ENCODE assay signal across 28 cellular contexts in the genomic region with DNA sequence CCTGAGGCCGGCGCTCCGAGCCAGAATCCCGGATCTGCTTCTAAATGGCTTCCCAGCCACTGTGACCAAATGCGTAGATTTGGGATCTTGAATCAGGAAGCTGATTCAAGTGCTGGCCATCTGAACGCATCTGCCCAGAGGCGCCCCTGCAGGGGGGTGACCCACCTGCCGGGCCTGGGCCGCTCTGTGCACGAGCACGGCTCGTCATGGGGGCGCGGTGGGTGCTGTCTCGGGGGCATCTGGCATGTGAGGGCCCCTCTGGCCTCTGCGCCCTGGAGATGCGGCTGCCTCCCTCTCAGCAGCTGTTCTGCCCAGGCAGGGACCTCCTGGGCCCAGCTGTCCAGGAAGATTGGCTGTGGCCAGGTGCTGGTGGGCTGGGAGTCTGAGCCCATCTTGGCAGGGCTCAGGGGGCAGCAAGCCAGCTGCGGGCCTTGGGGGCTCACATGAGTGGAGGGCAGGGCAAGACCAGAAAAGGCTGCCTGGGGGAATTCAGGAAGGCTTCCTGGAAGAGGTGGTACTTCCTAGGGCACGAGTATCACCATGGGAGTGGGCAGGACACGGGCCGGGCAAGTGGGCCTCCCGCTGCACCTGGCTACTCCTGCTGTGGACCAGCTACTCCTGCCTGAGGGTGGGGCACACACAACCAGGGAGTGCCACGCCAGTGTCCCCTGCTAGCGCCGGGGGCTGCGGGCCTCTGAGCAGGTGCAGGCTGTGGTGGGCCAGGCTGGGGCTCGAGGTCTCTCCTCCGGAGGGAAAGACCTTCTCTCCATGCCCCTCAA. TPM values are rescaled to one million over a fixed set of nuclear protein-coding genes. Genes with fewer than 3 reads are reported as not detected.
A peak's percentile ranks its signal among the peaks of the same experiment; 100 is the strongest.
DNase-seq lines count a peak whose midpoint lies in the region; ATAC-seq and TF ChIP-seq lines count a peak whose summit lies in the region.
"Had no signal": no experiment of that assay in that cellular context is flagged by ENCODE, and none has a peak within 500 bp of the region (broad histone marks: within the 10 kb centered on the region; RNA-seq: fewer than 3 reads in every experiment).

No MANE protein-coding gene starts in this region.

- POLR2A ChIA-PET in activated CD8-positive, alpha-beta T cell treated with anti-CD3 and anti-CD28 coated beads, Interleukin-2, amount 10 ng/mL, durations not matched to agents 7 days and 5 days (lab: Charles Lee), result interaction anchor here (0.6 to 1.3 kb wide), 2 partner anchors 23 to 75 kb away, joined by 3 to 7 read pairs; no protein-coding TSS in a partner anchor
- POLR2A ChIA-PET in activated CD8-positive, alpha-beta T cell treated with anti-CD3 and anti-CD28 coated beads for 36 hours (lab: Charles Lee), result interaction anchor here (1.6 kb wide), 1 partner anchor 55 kb away, joined by 3 read pairs; the partner anchor contains the start of gene TNFRSF14

- no peaks in the 10 kb centered on the region for H3K9me3 ChIP-seq in WERI-Rb-1 (ENCODE audit: severe bottlenecking)
- H3K9me3 ChIP-seq: Caco-2, HAP-1 had no signal

- CTCF ChIA-PET in activated CD8-positive, alpha-beta T cell treated with anti-CD3 and anti-CD28 coated beads, Interleukin-2, amount 10 ng/mL, durations not matched to agents 7 days and 5 days (lab: Charles Lee), result interaction anchor here (1.1 kb wide), 1 partner anchor 12 kb away, joined by 3 read pairs; no protein-coding TSS in a partner anchor
- CTCF ChIA-PET in activated CD8-positive, alpha-beta T cell treated with anti-CD3 and anti-CD28 coated beads for 36 hours (lab: Charles Lee), result no interaction called here

- H3K36me3 ChIP-seq in H7 (replicated peaks; ENCODE audit: control insufficient read depth, insufficient read depth, low read length) (no peaks in the 10 kb centered on the region), WERI-Rb-1 (peaks cover 80% of the 10 kb centered on the region)
- H3K36me3 ChIP-seq: HAP-1 had no signal

- H3K27ac ChIP-seq in WERI-Rb-1, result peak overlapping the region; percentile 32
- H3K27ac ChIP-seq: C4-2B, SK-N-MC had no signal

- no peak overlapping the region for H3K4me3 Mint-ChIP-seq in activated CD8-positive, alpha-beta T cell treated with anti-CD3 and anti-CD28 coated beads, Interleukin-2, amount 10 ng/mL, durations not matched to agents 7 days and 5 days
- H3K4me3 Mint-ChIP-seq in activated CD8-positive, alpha-beta T cell treated with anti-CD3 and anti-CD28 coated beads for 36 hours, result no peak overlapping the region
- H3K4me3 Mint-ChIP-seq in stimulated activated effector memory CD8-positive, alpha-beta T cell treated with anti-CD3 and anti-CD28 coated beads, Interleukin-12 subunit alpha, Interleukin-12 subunit beta, amount 100 ng/mL, for 72 hours, result no peak overlapping the region
- H3K4me3 Mint-ChIP-seq: CD8-positive, alpha-beta T cell; GM23338 had no signal

- no peak for TF ChIP-seq CTCF in activated CD8-positive, alpha-beta T cell treated with anti-CD3 and anti-CD28 coated beads for 36 hours (IDR thresholded peaks at IDR 0.05)
- TF ChIP-seq CTCF in WERI-Rb-1 (IDR thresholded peaks at IDR 0.05; ENCODE audit: low read depth, low read length), result no peak

- no peaks in the 10 kb centered on the region for H3K27me3 Mint-ChIP-seq in activated CD8-positive, alpha-beta T cell treated with anti-CD3 and anti-CD28 coated beads, Interleukin-2, amount 10 ng/mL, durations not matched to agents 7 days and 5 days (ENCODE audit: low read depth)
- no peaks in the 10 kb centered on the region for H3K27me3 Mint-ChIP-seq in activated CD8-positive, alpha-beta T cell treated with anti-CD3 and anti-CD28 coated beads for 36 hours

- peaks cover 29% of the 10 kb centered on the region for H3K4me1 Mint-ChIP-seq in activated CD8-positive, alpha-beta T cell treated with anti-CD3 and anti-CD28 coated beads, Interleukin-2, amount 10 ng/mL, durations not matched to agents 7 days and 5 days (ENCODE audit: low read depth)
- H3K4me1 Mint-ChIP-seq in activated CD8-positive, alpha-beta T cell treated with anti-CD3 and anti-CD28 coated beads for 36 hours (ENCODE audit: low read depth), result peaks cover 26% of the 10 kb centered on the region
- peaks cover 25% of the 10 kb centered on the region for H3K4me1 Mint-ChIP-seq in stimulated activated effector memory CD8-positive, alpha-beta T cell treated with anti-CD3 and anti-CD28 coated beads, Interleukin-12 subunit alpha, Interleukin-12 subunit beta, amount 100 ng/mL, for 72 hours
- H3K4me1 Mint-ChIP-seq: GM23338 had no signal

- H3K27me3 ChIP-seq in H7 (ENCODE audit: control insufficient read depth, insufficient read depth, low read length) (no peaks in the 10 kb centered on the region), WERI-Rb-1 (ENCODE audit: insufficient read depth, low read depth, severe bottlenecking) (no peaks in the 10 kb centered on the region)

- H3K36me3 Mint-ChIP-seq in activated CD8-positive, alpha-beta T cell treated with anti-CD3 and anti-CD28 coated beads, Interleukin-2, amount 10 ng/mL, durations not matched to agents 7 days and 5 days (ENCODE audit: low read depth), result no peaks in the 10 kb centered on the region
- H3K36me3 Mint-ChIP-seq in activated CD8-positive, alpha-beta T cell treated with anti-CD3 and anti-CD28 coated beads for 36 hours (ENCODE audit: low read depth), result no peaks in the 10 kb centered on the region
- H3K36me3 Mint-ChIP-seq in stimulated activated effector memory CD8-positive, alpha-beta T cell treated with anti-CD3 and anti-CD28 coated beads, Interleukin-12 subunit alpha, Interleukin-12 subunit beta, amount 100 ng/mL, for 72 hours, result peaks cover 13% of the 10 kb centered on the region
- H3K36me3 Mint-ChIP-seq: CD8-positive, alpha-beta T cell had no signal

- H3K4me3 ChIP-seq in H7 (ENCODE audit: insufficient read depth, low read depth, low read length), result no peak overlapping the region
- no peak overlapping the region for H3K4me3 ChIP-seq in WERI-Rb-1 (ENCODE audit: low read depth, low read length)
- H3K4me3 ChIP-seq: GM12878, GM23338, HAP-1, SK-N-MC had no signal

- intact Hi-C loops in activated CD8-positive, alpha-beta T cell treated with anti-CD3 and anti-CD28 coated beads for 36 hours (cut with micrococcal nuclease), result no loop called here

- DNase-seq in activated CD8-positive, alpha-beta T cell treated with anti-CD3 and anti-CD28 coated beads, Interleukin-2, amount 10 ng/mL, durations not matched to agents 7 days and 5 days, result no peak
- no peak for DNase-seq in activated CD8-positive, alpha-beta T cell treated with anti-CD3 and anti-CD28 coated beads for 36 hours
- DNase-seq in H7, result peak; percentile 73
- DNase-seq in WERI-Rb-1, result no peak
- DNase-seq in stimulated activated effector memory CD8-positive, alpha-beta T cell treated with anti-CD3 and anti-CD28 coated beads, Interleukin-12 subunit alpha, Interleukin-12 subunit beta, amount 100 ng/mL, for 72 hours (ENCODE audit: low spot score in 2 of 2), result no peak
- DNase-seq in NCI-H2029 treated with DMSO at 0.1 percent for 48 hours (lab: John Stamatoyannopoulos, UW), result no peak
- DNase-seq in activated naive CD4-positive, alpha-beta T cell treated with anti-CD3 and anti-CD28 coated beads, Interleukin-2, amount 50 U/mL, for 16 hours, result no peak
- DNase-seq: Caco-2; CD8-positive, alpha-beta T cell; DMS79; EL; GDM1; Kasumi-1; NCI-H1105 treated with DMSO at 0.1 percent for 48 hours; NCI-H146; NCI-H1930; NCI-H446 treated with DMSO at 0.1 percent for 48 hours; NCI-H69; SHP77 treated with DMSO at 0.1 percent for 48 hours had no signal

- no peak for ATAC-seq in activated CD8-positive, alpha-beta T cell treated with anti-CD3 and anti-CD28 coated beads, Interleukin-2, amount 10 ng/mL, durations not matched to agents 7 days and 5 days
- no peak for ATAC-seq in activated CD8-positive, alpha-beta T cell treated with anti-CD3 and anti-CD28 coated beads for 36 hours
- no peak for ATAC-seq in stimulated activated effector memory CD8-positive, alpha-beta T cell treated with anti-CD3 and anti-CD28 coated beads, Interleukin-12 subunit alpha, Interleukin-12 subunit beta, amount 100 ng/mL, for 72 hours
- ATAC-seq: CD8-positive, alpha-beta T cell; GM23338; Panc1 had no signal

- H3K9me3 Mint-ChIP-seq in activated CD8-positive, alpha-beta T cell treated with anti-CD3 and anti-CD28 coated beads, Interleukin-2, amount 10 ng/mL, durations not matched to agents 7 days and 5 days (ENCODE audit: insufficient read depth), result no peaks in the 10 kb centered on the region
- H3K9me3 Mint-ChIP-seq in activated CD8-positive, alpha-beta T cell treated with anti-CD3 and anti-CD28 coated beads for 36 hours, result no peaks in the 10 kb centered on the region
- H3K9me3 Mint-ChIP-seq in stimulated activated effector memory CD8-positive, alpha-beta T cell treated with anti-CD3 and anti-CD28 coated beads, Interleukin-12 subunit alpha, Interleukin-12 subunit beta, amount 100 ng/mL, for 72 hours, result no peaks in the 10 kb centered on the region
- H3K9me3 Mint-ChIP-seq: CD8-positive, alpha-beta T cell; GM23338 had no signal

- H3K27ac Mint-ChIP-seq in activated CD8-positive, alpha-beta T cell treated with anti-CD3 and anti-CD28 coated beads, Interleukin-2, amount 10 ng/mL, durations not matched to agents 7 days and 5 days, result peak overlapping the region; percentile 46
- no peak overlapping the region for H3K27ac Mint-ChIP-seq in activated CD8-positive, alpha-beta T cell treated with anti-CD3 and anti-CD28 coated beads for 36 hours
- H3K27ac Mint-ChIP-seq in stimulated activated effector memory CD8-positive, alpha-beta T cell treated with anti-CD3 and anti-CD28 coated beads, Interleukin-12 subunit alpha, Interleukin-12 subunit beta, amount 100 ng/mL, for 72 hours, result peak overlapping the region; percentile 92
- H3K27ac Mint-ChIP-seq: CD8-positive, alpha-beta T cell; GM23338 had no signal

RNA-seq across cellular contexts. Expression of gene PLCH2, which starts 25.1 kb away (rescaled TPM):
- 10 to 100 TPM in 1 of 2 experiments, 1 to 10 TPM in 1; 9.8 to 11.8 TPM for total RNA-seq in activated CD8-positive, alpha-beta T cell treated with anti-CD3 and anti-CD28 coated beads, Interleukin-2, amount 10 ng/mL, durations not matched to agents 7 days and 5 days
- total RNA-seq in activated CD8-positive, alpha-beta T cell treated with anti-CD3 and anti-CD28 coated beads for 36 hours, result 1 to 10 TPM; 2.9 to 6.0 TPM
- 0.24 and 0.37 TPM in 2 replicates for total RNA-seq in H7 (2014; rRNA removed; shearing (Covaris generic))
- total RNA-seq: A172 had no signal

RNA-seq across cellular contexts. Expression of gene PANK4, which starts 25.2 kb away (rescaled TPM):
- total RNA-seq in activated CD8-positive, alpha-beta T cell treated with anti-CD3 and anti-CD28 coated beads, Interleukin-2, amount 10 ng/mL, durations not matched to agents 7 days and 5 days, result 10 to 100 TPM; 55.9 to 66.8 TPM
- total RNA-seq in activated CD8-positive, alpha-beta T cell treated with anti-CD3 and anti-CD28 coated beads for 36 hours, result 10 to 100 TPM; 39.0 to 40.6 TPM
- total RNA-seq in H7 (2014; rRNA removed; shearing (Covaris generic)), result 62.5 and 79.0 TPM in 2 replicates

RNA-seq across cellular contexts. Expression of gene HES5, which starts 28.8 kb away (rescaled TPM):
- not detected for total RNA-seq in activated CD8-positive, alpha-beta T cell treated with anti-CD3 and anti-CD28 coated beads, Interleukin-2, amount 10 ng/mL, durations not matched to agents 7 days and 5 days
- not detected for total RNA-seq in activated CD8-positive, alpha-beta T cell treated with anti-CD3 and anti-CD28 coated beads for 36 hours
- 0.07 and 0.33 TPM in 2 replicates for total RNA-seq in H7 (2014; rRNA removed; shearing (Covaris generic))
- total RNA-seq: A172; Caco-2; CD8-positive, alpha-beta T cell; MCF 10A; OCI-LY7 had no signal

RNA-seq across cellular contexts. Expression of gene TNFRSF14, which starts 54.9 kb away (rescaled TPM):
- 10 to 100 TPM; 85.8 to 86.5 TPM for total RNA-seq in activated CD8-positive, alpha-beta T cell treated with anti-CD3 and anti-CD28 coated beads, Interleukin-2, amount 10 ng/mL, durations not matched to agents 7 days and 5 days
- total RNA-seq in activated CD8-positive, alpha-beta T cell treated with anti-CD3 and anti-CD28 coated beads for 36 hours, result 100 to 1,000 TPM; 134 to 140 TPM
- total RNA-seq in H7 (2014; rRNA removed; shearing (Covaris generic)), result 0.07 and 0.55 TPM in 2 replicates
- total RNA-seq: GM23338 had no signal
